ENCODE assay signal across 10 cellular contexts in the genomic region with DNA sequence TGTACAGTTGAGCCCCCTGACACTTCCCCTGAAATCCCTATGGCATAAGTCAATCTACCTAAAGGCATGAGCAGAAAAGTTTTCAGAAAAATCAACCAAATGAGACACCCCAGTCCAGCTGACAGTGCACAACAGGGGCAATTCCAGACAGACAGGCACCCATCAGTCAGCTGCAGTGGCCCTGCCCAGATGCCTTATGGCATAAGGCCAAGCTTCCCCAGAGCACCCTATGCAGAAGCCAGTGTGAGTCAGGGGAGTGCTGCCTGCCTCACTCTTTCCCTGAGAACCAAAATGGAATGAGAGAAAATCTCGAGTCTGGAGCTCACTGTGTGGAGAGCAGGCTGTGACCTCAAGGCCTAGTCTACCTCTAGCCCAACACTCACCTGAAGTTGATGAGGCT. TPM values are rescaled to one million over a fixed set of nuclear protein-coding genes. Genes with fewer than 3 reads are reported as not detected.
DNase-seq lines count a peak whose midpoint lies in the region; ATAC-seq and TF ChIP-seq lines count a peak whose summit lies in the region.
"Had no signal": no experiment of that assay in that cellular context is flagged by ENCODE, and none has a peak within 500 bp of the region (broad histone marks: within the 10 kb centered on the region; RNA-seq: fewer than 3 reads in every experiment).

No MANE protein-coding gene starts in this region.

- H3K27ac Mint-ChIP-seq in neural crest cell (ENCODE audit: unreplicated experiment), result peak overlapping the region; percentile 81
- no peak overlapping the region for H3K27ac Mint-ChIP-seq in activated CD4-positive, alpha-beta memory T cell treated with anti-CD3 and anti-CD28 coated beads for 36 hours

- H3K4me3 Mint-ChIP-seq in neural crest cell, result peak overlapping the region; percentile 73
- no peak overlapping the region for H3K4me3 Mint-ChIP-seq in activated CD4-positive, alpha-beta memory T cell treated with anti-CD3 and anti-CD28 coated beads for 36 hours

- no peak for ATAC-seq in HG03039 (IDR thresholded peaks at IDR 0.05; ENCODE audit: unreplicated experiment)
- no peak for ATAC-seq in GM19351 (IDR thresholded peaks at IDR 0.05; ENCODE audit: unreplicated experiment)

- intact Hi-C loops in activated CD4-positive, alpha-beta memory T cell treated with anti-CD3 and anti-CD28 coated beads for 36 hours (cut with micrococcal nuclease), result no loop called here

- TF ChIP-seq CTCF in neural crest cell (conservative IDR thresholded peaks at IDR 0.05), result no peak

- peaks cover 22% of the 10 kb centered on the region for H3K36me3 Mint-ChIP-seq in neural crest cell (ENCODE audit: low read depth)
- H3K36me3 Mint-ChIP-seq in activated CD4-positive, alpha-beta memory T cell treated with anti-CD3 and anti-CD28 coated beads for 36 hours, result peaks cover 73% of the 10 kb centered on the region

- peaks cover 4% of the 10 kb centered on the region for H3K27me3 Mint-ChIP-seq in neural crest cell (ENCODE audit: low read depth)
- H3K27me3 Mint-ChIP-seq in activated CD4-positive, alpha-beta memory T cell treated with anti-CD3 and anti-CD28 coated beads for 36 hours, result no peaks in the 10 kb centered on the region

- peaks cover 60% of the 10 kb centered on the region for H3K4me1 Mint-ChIP-seq in neural crest cell
- no peaks in the 10 kb centered on the region for H3K4me1 Mint-ChIP-seq in activated CD4-positive, alpha-beta memory T cell treated with anti-CD3 and anti-CD28 coated beads for 36 hours (ENCODE audit: low read depth)

- peak; percentile 79 for DNase-seq in EH (ENCODE audit: low read depth)
- peak; percentile 91 for DNase-seq in NCI-H1694 treated with DMSO at 0.1 percent for 48 hours (lab: John Stamatoyannopoulos, UW)
- peak; percentile 10 for DNase-seq in dermis blood vessel endothelial cell
- DNase-seq in neural crest cell (ENCODE audit: low read depth, low spot score), result no peak
- DNase-seq in activated CD4-positive, alpha-beta memory T cell treated with anti-CD3 and anti-CD28 coated beads for 36 hours, result no peak
- DNase-seq in NCI-H82 treated with DMSO at 0.1 percent for 48 hours (lab: John Stamatoyannopoulos, UW; ENCODE audit: unreplicated experiment), result no peak
- DNase-seq: KG1 had no signal

- POLR2A ChIA-PET in activated CD4-positive, alpha-beta memory T cell treated with anti-CD3 and anti-CD28 coated beads for 36 hours (lab: Charles Lee), result no interaction called here

- peaks cover 4% of the 10 kb centered on the region for H3K9me3 Mint-ChIP-seq in neural crest cell
- no peaks in the 10 kb centered on the region for H3K9me3 Mint-ChIP-seq in activated CD4-positive, alpha-beta memory T cell treated with anti-CD3 and anti-CD28 coated beads for 36 hours

- CTCF ChIA-PET in activated CD4-positive, alpha-beta memory T cell treated with anti-CD3 and anti-CD28 coated beads for 36 hours (lab: Charles Lee), result no interaction called here

RNA-seq across cellular contexts. Expression of a gene that starts 38.1 kb away (rescaled TPM):
- total RNA-seq in dermis blood vessel endothelial cell (not detected in 2 replicates), neural crest cell (not detected in 2 replicates)
- total RNA-seq in activated CD4-positive, alpha-beta memory T cell treated with anti-CD3 and anti-CD28 coated beads for 36 hours, result not detected
- total RNA-seq: renal cortical epithelial cell had no signal

RNA-seq across cellular contexts. Expression of a gene that starts 56.1 kb away (rescaled TPM):
- 18.5 and 27.6 TPM in 2 replicates for total RNA-seq in dermis blood vessel endothelial cell
- total RNA-seq in neural crest cell, result 22.2 and 23.1 TPM in 2 replicates
- 10 to 100 TPM; 21.5 to 23.4 TPM for total RNA-seq in activated CD4-positive, alpha-beta memory T cell treated with anti-CD3 and anti-CD28 coated beads for 36 hours

RNA-seq across cellular contexts. Expression of a gene that starts 57.9 kb away (rescaled TPM):
- total RNA-seq in dermis blood vessel endothelial cell (6.8 and 11.3 TPM in 2 replicates), neural crest cell (49.7 and 50.9 TPM in 2 replicates)
- 10 to 100 TPM; 34.2 to 36.1 TPM for total RNA-seq in activated CD4-positive, alpha-beta memory T cell treated with anti-CD3 and anti-CD28 coated beads for 36 hours

Comparison
In these comparisons a context has a peak if more than half of its experiments do, and no peak if none do; other contexts are left out.
1. DNase-seq: peak in EH (single experiment), NCI-H1694 treated with DMSO at 0.1 percent for 48 hours (single experiment) and dermis blood vessel endothelial cell (single experiment); none in neural crest cell (single experiment), activated CD4-positive, alpha-beta memory T cell treated with anti-CD3 and anti-CD28 coated beads for 36 hours (single experiment) and NCI-H82 treated with DMSO at 0.1 percent for 48 hours (single experiment).